ENCODE assay signal across 1 cellular context in the genomic region with DNA sequence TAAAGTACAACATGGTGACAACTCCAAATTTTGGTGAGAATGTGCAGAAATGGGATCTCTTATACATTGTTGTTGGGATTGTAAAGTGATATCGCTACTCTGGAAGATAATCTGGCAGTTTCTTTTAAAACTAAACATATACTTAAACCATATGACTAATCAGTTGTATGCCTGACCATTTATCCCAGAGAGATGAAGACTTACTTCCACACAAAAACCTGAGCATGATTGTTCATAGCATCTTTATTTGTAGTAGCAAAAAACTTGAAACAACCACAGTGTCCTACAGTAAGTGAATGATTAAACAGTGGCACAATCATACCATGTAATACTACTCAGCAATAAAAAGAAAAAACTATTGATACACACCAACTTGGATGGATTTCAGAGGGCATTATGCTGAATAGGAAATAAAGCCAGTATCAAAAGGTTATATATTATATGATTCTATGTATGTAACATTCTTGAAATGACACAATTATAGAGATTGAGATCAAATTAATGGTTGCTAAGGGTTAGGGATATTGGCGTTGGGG.
TF ChIP-seq lines count a peak whose summit lies in the region.

No MANE protein-coding gene starts in this region.

TF ChIP-seq in IMR-90, 13 proteins besides CTCF, POLR2A, EP300 and RAD21 (continued from another document):
- no peak for TF ChIP-seq SMC3 (IDR thresholded peaks at IDR 0.05; ENCODE audit: low read depth, low read length)
